21 cellular contexts compared by ENCODE assay signal in the genomic region with DNA sequence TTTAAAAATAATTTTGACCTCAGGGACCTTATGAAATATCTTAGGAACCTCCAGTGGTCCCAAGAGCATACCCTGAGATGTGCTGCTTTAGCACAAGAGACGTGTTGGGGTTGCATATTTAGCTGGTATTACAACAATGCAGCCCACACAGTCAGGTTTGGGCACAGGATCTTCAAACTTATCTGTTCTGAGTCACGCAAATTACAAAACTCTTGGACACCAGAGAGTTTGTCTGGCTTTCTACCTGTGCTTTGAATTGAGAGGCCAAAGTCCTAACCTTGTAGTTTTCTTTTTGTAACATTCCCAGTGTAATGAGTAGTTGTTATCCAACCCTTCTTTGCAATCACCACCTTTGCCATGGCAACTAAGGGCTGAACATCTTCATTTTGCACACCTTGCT.
DNase-seq lines count a peak whose midpoint lies in the region; ATAC-seq and TF ChIP-seq lines count a peak whose summit lies in the region.
"Had no signal": no experiment of that assay in that cellular context is flagged by ENCODE, and none has a peak within 500 bp of the region (broad histone marks: within the 10 kb centered on the region; RNA-seq: fewer than 3 reads in every experiment).

No MANE protein-coding gene starts in this region.

- DNase-seq in NCI-H226 (peak; percentile 79), choroid plexus epithelial cell (ENCODE audit: low read depth) (peak; percentile 2), lung (ENCODE audit: low spot score) (no peak), WTC11 (ENCODE audit: low spot score) (no peak), NCI-H1417 (lab: John Stamatoyannopoulos, UW) (no peak)
- DNase-seq in activated T-helper 1 cell treated with anti-CD3 and anti-CD28 coated beads, Interleukin-12 subunit alpha, Interleukin-12 subunit beta, Interleukin-2, Interleukin-4 antibody, amounts not matched to agents 30 ng/mL and 10 ng/mL and 1 ng/mL, durations not matched to agents 14 hours and 24 hours and 36 hours (ENCODE audit: low spot score) = no peak
- DNase-seq: 8988T; ACHN; AML-193; BE2C; Calu3; CD4-positive, alpha-beta memory T cell; COR-L47; DMS53; DMS79 treated with DMSO at 0.1 percent for 48 hours; GOT3; H7; HCEC 1CT had no signal

- intact Hi-C loops in activated T-helper 1 cell treated with anti-CD3 and anti-CD28 coated beads, Interleukin-12 subunit alpha, Interleukin-12 subunit beta, Interleukin-2, Interleukin-4 antibody, amounts not matched to agents 30 ng/mL and 10 ng/mL and 1 ng/mL, durations not matched to agents 14 hours and 24 hours and 36 hours (cut with micrococcal nuclease) = no loop called here

- 66 to 79% methylated on average over 2 of the region's 2 CpGs for WGBS in lung, 2 donors

- H3K27ac ChIP-seq in lung (ENCODE audit: low read depth in 1 of 2, low read length in 1 of 2) = no peak overlapping the region
- H3K27ac ChIP-seq: A549; BLaER1 treated with 17β-estradiol and CSF1 and Interleukin-3, amounts not matched to agents 10 nM and 100 nM had no signal

- H3K9me3 Mint-ChIP-seq in WTC11 = no peaks in the 10 kb centered on the region
- no peaks in the 10 kb centered on the region for H3K9me3 Mint-ChIP-seq in activated T-helper 1 cell treated with anti-CD3 and anti-CD28 coated beads, Interleukin-12 subunit alpha, Interleukin-12 subunit beta, Interleukin-2, Interleukin-4 antibody, amounts not matched to agents 30 ng/mL and 10 ng/mL and 1 ng/mL, durations not matched to agents 14 hours and 24 hours and 36 hours

- H3K4me3 ChIP-seq in choroid plexus epithelial cell (ENCODE audit: low read depth, low read length) = no peak overlapping the region
- H3K4me3 ChIP-seq in lung = no peak overlapping the region
- H3K4me3 ChIP-seq: A549; BLaER1 treated with 17β-estradiol and CSF1 and Interleukin-3, amounts not matched to agents 10 nM and 100 nM had no signal

- no peak overlapping the region for H3K4me3 Mint-ChIP-seq in WTC11
- no peak overlapping the region for H3K4me3 Mint-ChIP-seq in activated T-helper 1 cell treated with anti-CD3 and anti-CD28 coated beads, Interleukin-12 subunit alpha, Interleukin-12 subunit beta, Interleukin-2, Interleukin-4 antibody, amounts not matched to agents 30 ng/mL and 10 ng/mL and 1 ng/mL, durations not matched to agents 14 hours and 24 hours and 36 hours
- H3K4me3 Mint-ChIP-seq: CD4-positive, alpha-beta memory T cell had no signal

- H3K27me3 Mint-ChIP-seq in WTC11 (ENCODE audit: low read depth) = no peaks in the 10 kb centered on the region
- no peaks in the 10 kb centered on the region for H3K27me3 Mint-ChIP-seq in activated T-helper 1 cell treated with anti-CD3 and anti-CD28 coated beads, Interleukin-12 subunit alpha, Interleukin-12 subunit beta, Interleukin-2, Interleukin-4 antibody, amounts not matched to agents 30 ng/mL and 10 ng/mL and 1 ng/mL, durations not matched to agents 14 hours and 24 hours and 36 hours (ENCODE audit: insufficient read depth)
- H3K27me3 Mint-ChIP-seq: CD4-positive, alpha-beta memory T cell had no signal

- H3K4me1 ChIP-seq in lung (ENCODE audit: control insufficient read depth in 2 of 2, insufficient read depth in 2 of 2, low read length in 2 of 2) = no peaks in the 10 kb centered on the region
- H3K4me1 ChIP-seq: A549; BE2C; BLaER1 treated with 17β-estradiol and CSF1 and Interleukin-3, amounts not matched to agents 10 nM and 100 nM had no signal

- no peaks in the 10 kb centered on the region for H3K36me3 Mint-ChIP-seq in WTC11
- no peaks in the 10 kb centered on the region for H3K36me3 Mint-ChIP-seq in activated T-helper 1 cell treated with anti-CD3 and anti-CD28 coated beads, Interleukin-12 subunit alpha, Interleukin-12 subunit beta, Interleukin-2, Interleukin-4 antibody, amounts not matched to agents 30 ng/mL and 10 ng/mL and 1 ng/mL, durations not matched to agents 14 hours and 24 hours and 36 hours (ENCODE audit: low read depth)
- H3K36me3 Mint-ChIP-seq: CD4-positive, alpha-beta memory T cell had no signal

- no peaks in the 10 kb centered on the region for H3K27me3 ChIP-seq in lung (ENCODE audit: control insufficient read depth, insufficient read depth)
- H3K27me3 ChIP-seq: BE2C; BLaER1 treated with 17β-estradiol and CSF1 and Interleukin-3, amounts not matched to agents 10 nM and 100 nM had no signal

- CTCF ChIA-PET in WTC11 (lab: Charles Lee) = no interaction called here

- no peak overlapping the region for H3K27ac Mint-ChIP-seq in WTC11
- H3K27ac Mint-ChIP-seq in activated T-helper 1 cell treated with anti-CD3 and anti-CD28 coated beads, Interleukin-12 subunit alpha, Interleukin-12 subunit beta, Interleukin-2, Interleukin-4 antibody, amounts not matched to agents 30 ng/mL and 10 ng/mL and 1 ng/mL, durations not matched to agents 14 hours and 24 hours and 36 hours = no peak overlapping the region

- no peaks in the 10 kb centered on the region for H3K9me3 ChIP-seq in lung (ENCODE audit: control insufficient read depth in 2 of 2, insufficient read depth in 1 of 2, low read length in 1 of 2)
- H3K9me3 ChIP-seq: A549; BE2C; BLaER1 treated with 17β-estradiol and CSF1 and Interleukin-3, amounts not matched to agents 10 nM and 100 nM had no signal

- POLR2A ChIA-PET in WTC11 (lab: Charles Lee) = no interaction called here

- H3K4me1 Mint-ChIP-seq in WTC11 = no peaks in the 10 kb centered on the region
- no peaks in the 10 kb centered on the region for H3K4me1 Mint-ChIP-seq in activated T-helper 1 cell treated with anti-CD3 and anti-CD28 coated beads, Interleukin-12 subunit alpha, Interleukin-12 subunit beta, Interleukin-2, Interleukin-4 antibody, amounts not matched to agents 30 ng/mL and 10 ng/mL and 1 ng/mL, durations not matched to agents 14 hours and 24 hours and 36 hours (ENCODE audit: low read depth)
- H3K4me1 Mint-ChIP-seq: CD4-positive, alpha-beta memory T cell had no signal

- ATAC-seq in lung (ENCODE audit: insufficient read depth, low FRiP score) (peak; percentile 41), WTC11 (no peak), GM21367 (IDR thresholded peaks at IDR 0.05; ENCODE audit: unreplicated experiment) (no peak)

- TF ChIP-seq CTCF in choroid plexus epithelial cell (conservative IDR thresholded peaks at IDR 0.05; ENCODE audit: low read depth, low read length) (no peak), lung (IDR thresholded peaks at IDR 0.05; ENCODE audit: control extremely low read depth, extremely low read depth) (no peak), WTC11 (IDR thresholded peaks at IDR 0.05) (no peak)

- no peaks in the 10 kb centered on the region for H3K36me3 ChIP-seq in lung (ENCODE audit: control insufficient read depth in 2 of 2, insufficient read depth in 2 of 2, low read length in 2 of 2)
- H3K36me3 ChIP-seq: BE2C; BLaER1 treated with 17β-estradiol and CSF1 and Interleukin-3, amounts not matched to agents 10 nM and 100 nM had no signal

TF ChIP-seq in WTC11, 78 proteins besides CTCF, POLR2A, EP300 and RAD21:
- TF ChIP-seq NFATC4 (CRISPR knock-in tag; IDR thresholded peaks at IDR 0.05) (no peak), PRRX2 (CRISPR knock-in tag; IDR thresholded peaks at IDR 0.05) (no peak), GTF2I (CRISPR knock-in tag; conservative IDR thresholded peaks at IDR 0.05) (no peak), FOXJ3 (CRISPR knock-in tag; IDR thresholded peaks at IDR 0.05; ENCODE audit: borderline replicate concordance) (no peak), ETV6 (CRISPR knock-in tag; IDR thresholded peaks at IDR 0.05) (no peak), ATF1 (CRISPR knock-in tag; IDR thresholded peaks at IDR 0.05) (no peak), TEAD4 (CRISPR knock-in tag; IDR thresholded peaks at IDR 0.05) (no peak)
- TF ChIP-seq, protein P1, sequence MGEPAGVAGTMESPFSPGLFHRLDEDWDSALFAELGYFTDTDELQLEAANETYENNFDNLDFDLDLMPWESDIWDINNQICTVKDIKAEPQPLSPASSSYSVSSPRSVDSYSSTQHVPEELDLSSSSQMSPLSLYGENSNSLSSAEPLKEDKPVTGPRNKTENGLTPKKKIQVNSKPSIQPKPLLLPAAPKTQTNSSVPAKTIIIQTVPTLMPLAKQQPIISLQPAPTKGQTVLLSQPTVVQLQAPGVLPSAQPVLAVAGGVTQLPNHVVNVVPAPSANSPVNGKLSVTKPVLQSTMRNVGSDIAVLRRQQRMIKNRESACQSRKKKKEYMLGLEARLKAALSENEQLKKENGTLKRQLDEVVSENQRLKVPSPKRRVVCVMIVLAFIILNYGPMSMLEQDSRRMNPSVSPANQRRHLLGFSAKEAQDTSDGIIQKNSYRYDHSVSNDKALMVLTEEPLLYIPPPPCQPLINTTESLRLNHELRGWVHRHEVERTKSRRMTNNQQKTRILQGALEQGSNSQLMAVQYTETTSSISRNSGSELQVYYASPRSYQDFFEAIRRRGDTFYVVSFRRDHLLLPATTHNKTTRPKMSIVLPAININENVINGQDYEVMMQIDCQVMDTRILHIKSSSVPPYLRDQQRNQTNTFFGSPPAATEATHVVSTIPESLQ (CRISPR knock-in tag; IDR thresholded peaks at IDR 0.05) = no peak
- TF ChIP-seq, protein P2, sequence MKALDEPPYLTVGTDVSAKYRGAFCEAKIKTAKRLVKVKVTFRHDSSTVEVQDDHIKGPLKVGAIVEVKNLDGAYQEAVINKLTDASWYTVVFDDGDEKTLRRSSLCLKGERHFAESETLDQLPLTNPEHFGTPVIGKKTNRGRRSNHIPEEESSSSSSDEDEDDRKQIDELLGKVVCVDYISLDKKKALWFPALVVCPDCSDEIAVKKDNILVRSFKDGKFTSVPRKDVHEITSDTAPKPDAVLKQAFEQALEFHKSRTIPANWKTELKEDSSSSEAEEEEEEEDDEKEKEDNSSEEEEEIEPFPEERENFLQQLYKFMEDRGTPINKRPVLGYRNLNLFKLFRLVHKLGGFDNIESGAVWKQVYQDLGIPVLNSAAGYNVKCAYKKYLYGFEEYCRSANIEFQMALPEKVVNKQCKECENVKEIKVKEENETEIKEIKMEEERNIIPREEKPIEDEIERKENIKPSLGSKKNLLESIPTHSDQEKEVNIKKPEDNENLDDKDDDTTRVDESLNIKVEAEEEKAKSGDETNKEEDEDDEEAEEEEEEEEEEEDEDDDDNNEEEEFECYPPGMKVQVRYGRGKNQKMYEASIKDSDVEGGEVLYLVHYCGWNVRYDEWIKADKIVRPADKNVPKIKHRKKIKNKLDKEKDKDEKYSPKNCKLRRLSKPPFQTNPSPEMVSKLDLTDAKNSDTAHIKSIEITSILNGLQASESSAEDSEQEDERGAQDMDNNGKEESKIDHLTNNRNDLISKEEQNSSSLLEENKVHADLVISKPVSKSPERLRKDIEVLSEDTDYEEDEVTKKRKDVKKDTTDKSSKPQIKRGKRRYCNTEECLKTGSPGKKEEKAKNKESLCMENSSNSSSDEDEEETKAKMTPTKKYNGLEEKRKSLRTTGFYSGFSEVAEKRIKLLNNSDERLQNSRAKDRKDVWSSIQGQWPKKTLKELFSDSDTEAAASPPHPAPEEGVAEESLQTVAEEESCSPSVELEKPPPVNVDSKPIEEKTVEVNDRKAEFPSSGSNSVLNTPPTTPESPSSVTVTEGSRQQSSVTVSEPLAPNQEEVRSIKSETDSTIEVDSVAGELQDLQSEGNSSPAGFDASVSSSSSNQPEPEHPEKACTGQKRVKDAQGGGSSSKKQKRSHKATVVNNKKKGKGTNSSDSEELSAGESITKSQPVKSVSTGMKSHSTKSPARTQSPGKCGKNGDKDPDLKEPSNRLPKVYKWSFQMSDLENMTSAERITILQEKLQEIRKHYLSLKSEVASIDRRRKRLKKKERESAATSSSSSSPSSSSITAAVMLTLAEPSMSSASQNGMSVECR (CRISPR knock-in tag; IDR thresholded peaks at IDR 0.05; ENCODE audit: borderline replicate concordance) = no peak

Comparison
In these comparisons a context has a peak if more than half of its experiments do, and no peak if none do; other contexts are left out.
1. DNase-seq: peak in NCI-H226 (single experiment) and choroid plexus epithelial cell (single experiment); none in lung (single experiment), WTC11 (single experiment), activated T-helper 1 cell treated with anti-CD3 and anti-CD28 coated beads, Interleukin-12 subunit alpha, Interleukin-12 subunit beta, Interleukin-2, Interleukin-4 antibody, amounts not matched to agents 30 ng/mL and 10 ng/mL and 1 ng/mL, durations not matched to agents 14 hours and 24 hours and 36 hours (single experiment) and NCI-H1417 (0 of 3).